ENCODE assay signal across 1 cellular context in genomic region chr11:75152090-75152489, GRCh38.
TF ChIP-seq lines count a peak whose summit lies in the region.

No MANE protein-coding gene starts in this region.

TF ChIP-seq in HepG2, 621 proteins besides CTCF, POLR2A, EP300 and RAD21 (continued from another document and continues in another):
- no peak for TF ChIP-seq ZNF710 (CRISPR knock-in tag; IDR thresholded peaks at IDR 0.05; ENCODE audit: borderline replicate concordance)
- TF ChIP-seq ATF2 (CRISPR knock-in tag; IDR thresholded peaks at IDR 0.05): no peak
- no peak for TF ChIP-seq MEIS1 (CRISPR knock-in tag; IDR thresholded peaks at IDR 0.05; ENCODE audit: borderline replicate concordance)
- TF ChIP-seq ZNF597 (CRISPR knock-in tag; IDR thresholded peaks at IDR 0.05): no peak
- TF ChIP-seq DZIP1 (CRISPR knock-in tag; IDR thresholded peaks at IDR 0.05): 0 out of 2 replicates have a peak, but pooled peaks have one; percentile 35
- no peak for TF ChIP-seq SYNCRIP (IDR thresholded peaks at IDR 0.05; ENCODE audit: insufficient read depth, low read depth, low read length)
- no peak for TF ChIP-seq HOMEZ (CRISPR knock-in tag; IDR thresholded peaks at IDR 0.05; ENCODE audit: low read depth)
- no peak for TF ChIP-seq ZFAT (CRISPR knock-in tag; conservative IDR thresholded peaks at IDR 0.05)
- TF ChIP-seq REST (IDR thresholded peaks at IDR 0.05; ENCODE audit: borderline replicate concordance in 1 of 2, low read depth in 1 of 2, low read length in 2 of 2): no peak
- no peak for TF ChIP-seq ZNF317 (CRISPR knock-in tag; IDR thresholded peaks at IDR 0.05)
- TF ChIP-seq MLX (CRISPR knock-in tag; IDR thresholded peaks at IDR 0.05): no peak
- no peak for TF ChIP-seq RFX3 (CRISPR knock-in tag; IDR thresholded peaks at IDR 0.05)
- no peak; the same call in 1 of the 2 replicates for TF ChIP-seq FOXC1 (CRISPR knock-in tag; IDR thresholded peaks at IDR 0.05; ENCODE audit: borderline replicate concordance)
- TF ChIP-seq TSC22D2 (CRISPR knock-in tag; IDR thresholded peaks at IDR 0.05; ENCODE audit: borderline replicate concordance): no peak
- TF ChIP-seq ZNF326 (CRISPR knock-in tag; IDR thresholded peaks at IDR 0.05; ENCODE audit: borderline replicate concordance): no peak
- TF ChIP-seq SP5 (CRISPR knock-in tag; IDR thresholded peaks at IDR 0.05; ENCODE audit: borderline replicate concordance, low read depth): no peak
- no peak for TF ChIP-seq SRSF9 (IDR thresholded peaks at IDR 0.05; ENCODE audit: borderline replicate concordance, insufficient read depth, low read depth, low read length, poor library complexity, severe bottlenecking)
- no peak for TF ChIP-seq ZBTB4 (CRISPR knock-in tag; IDR thresholded peaks at IDR 0.05; ENCODE audit: borderline replicate concordance)
- peak; percentile 89 for TF ChIP-seq PPARG (CRISPR knock-in tag; conservative IDR thresholded peaks at IDR 0.05)
- TF ChIP-seq HNRNPL (IDR thresholded peaks at IDR 0.05; ENCODE audit: low read depth, low read length): 0 out of 2 replicates have a peak, but pooled peaks have one; percentile 9
- TF ChIP-seq PAXIP1 (CRISPR knock-in tag; conservative IDR thresholded peaks at IDR 0.05): no peak; the same call in 1 of the 2 replicates
- no peak for TF ChIP-seq ZNF281 (CRISPR knock-in tag; IDR thresholded peaks at IDR 0.05; ENCODE audit: borderline replicate concordance)
- no peak for TF ChIP-seq ZNF713 (CRISPR knock-in tag; IDR thresholded peaks at IDR 0.05)
- TF ChIP-seq DDIT3 (CRISPR knock-in tag; IDR thresholded peaks at IDR 0.05): no peak
- TF ChIP-seq YY1 (IDR thresholded peaks at IDR 0.05; ENCODE audit: insufficient read depth, insufficient replicate concordance, low read depth, low read length): peak; percentile 12
- no peak for TF ChIP-seq LCORL (IDR thresholded peaks at IDR 0.05)
- TF ChIP-seq LCORL (CRISPR knock-in tag; IDR thresholded peaks at IDR 0.05): peak; percentile 58; the same call in 1 of the 2 replicates
- TF ChIP-seq RCOR2 (CRISPR knock-in tag; IDR thresholded peaks at IDR 0.05): no peak
- TF ChIP-seq ZNF614 (CRISPR knock-in tag; IDR thresholded peaks at IDR 0.05; ENCODE audit: borderline replicate concordance): no peak
